Comparison of ENCODE assay signal across 23 cellular contexts in the genomic region with DNA sequence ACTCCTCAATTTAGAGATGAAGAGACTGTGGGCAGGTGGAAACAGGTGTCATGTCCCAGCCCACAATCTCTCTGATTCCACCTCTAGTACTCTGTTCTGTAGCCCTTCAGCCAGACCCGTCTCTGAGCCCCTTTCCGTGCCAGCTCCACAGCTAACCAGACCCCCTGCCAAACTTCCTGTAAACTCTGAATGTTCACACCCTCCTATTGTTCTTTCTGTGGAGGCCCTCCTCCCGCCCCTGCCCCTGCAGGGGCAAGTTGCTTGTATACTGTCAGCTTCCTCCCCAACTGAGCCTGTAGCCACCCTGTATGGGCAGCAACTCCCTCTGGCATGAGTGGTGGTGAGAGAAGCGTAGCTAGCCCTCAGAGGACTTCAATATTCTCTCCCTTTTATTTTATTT.
"Had no signal": no experiment of that assay in that cellular context is flagged by ENCODE, and none has a peak within 500 bp of the region (broad histone marks: within the 10 kb centered on the region; RNA-seq: fewer than 3 reads in every experiment).

No MANE protein-coding gene starts in this region.

- H3K27me3 Mint-ChIP-seq: IgD-negative memory B cell had no signal

- DNase-seq: Kasumi-1, MM.1S, NCI-H1092 treated with DMSO at 0.1 percent for 48 hours, NCI-H1436, NCI-H187, NCI-H2029, NCI-H2081 treated with DMSO at 0.1 percent for 48 hours, NCI-H2171, NCI-H226, NCI-H446, NCI-H510A, NCI-H524 treated with DMSO at 0.1 percent for 48 hours, NCI-H69, NCI-H774, SHP77, SK-N-SH, SW 1271 had no signal

- H3K4me3 Mint-ChIP-seq: IgD-negative memory B cell had no signal

- ATAC-seq: K562 had no signal

- H3K36me3 Mint-ChIP-seq: IgD-negative memory B cell had no signal

- FAIRE-seq: HTR-8/SVneo, K562 had no signal

- H3K9me3 ChIP-seq: SK-N-SH had no signal

- H3K27ac ChIP-seq: HL-60, KMS-11, RWPE1 had no signal

- H3K4me1 Mint-ChIP-seq: IgD-negative memory B cell had no signal

- H3K27ac Mint-ChIP-seq: IgD-negative memory B cell had no signal

- H3K4me3 ChIP-seq: K562 had no signal
